Comparison of ENCODE assay signal across 19 cellular contexts in genomic region chr2:64056021-64056420, GRCh38.
"Had no signal": no experiment of that assay in that cellular context is flagged by ENCODE, and none has a peak within 500 bp of the region (broad histone marks: within the 10 kb centered on the region; RNA-seq: fewer than 3 reads in every experiment).

No MANE protein-coding gene starts in this region.

- H3K4me2 ChIP-seq: hepatocyte had no signal

- H3K4me1 ChIP-seq: testis, uterus had no signal

- H3K36me3 ChIP-seq: cardiac muscle cell, left lung, spleen, uterus had no signal

- ATAC-seq: left lung had no signal

- H3K4me3 ChIP-seq: cardiac muscle cell, hepatocyte, left lung, lung, spleen, testis, uterus had no signal

- H2AFZ ChIP-seq: hepatocyte had no signal

- H3K27ac ChIP-seq: cardiac muscle cell, hepatocyte, left lung, spleen, testis, uterus had no signal

- H3K27me3 ChIP-seq: hepatocyte, left lung, spleen, testis, uterus had no signal

- DNase-seq: activated B cell treated with CpG ODN at 0.5 μM for 24 hours; activated effector memory CD4-positive, alpha-beta T cell treated with Interleukin-2 at 50 U/mL for 16 hours; activated naive CD8-positive, alpha-beta T cell treated with anti-CD3 and anti-CD28 coated beads, Interleukin-2, amount 10 ng/mL, durations not matched to agents 7 days and 5 days; amygdala; cortex of kidney; endodermal cell; foreskin melanocyte; glutamatergic neuron; immature natural killer cell; kidney glomerular epithelial cell; left lung; naive thymus-derived CD4-positive, alpha-beta T cell; spleen; stimulated activated naive CD4-positive, alpha-beta T cell; testis; uterus had no signal

- H3K79me2 ChIP-seq: hepatocyte had no signal

- H3K9me3 ChIP-seq: left lung, spleen, testis, uterus had no signal
